Comparison of ENCODE assay signal across 8 cellular contexts in the genomic region with DNA sequence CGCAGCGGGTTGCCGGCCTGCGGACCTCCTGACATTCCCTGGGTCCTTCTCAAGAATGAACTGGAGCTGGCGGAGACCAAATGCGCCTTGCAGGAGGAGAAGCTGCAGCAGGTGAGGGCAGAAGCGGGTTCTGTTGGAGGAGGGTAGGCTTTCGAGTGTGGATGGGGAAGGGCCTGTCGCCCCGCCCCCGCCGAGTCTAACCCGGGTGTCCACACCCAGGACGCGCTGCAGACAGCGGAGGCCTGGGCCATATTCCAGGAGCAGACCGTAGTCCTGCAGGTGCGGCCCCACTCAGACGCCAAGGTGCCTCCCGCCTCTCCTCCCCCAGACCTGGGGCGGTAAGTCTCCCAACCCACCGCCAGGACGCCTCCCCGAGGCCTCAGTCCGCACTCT.
DNase-seq lines count a peak whose midpoint lies in the region; ATAC-seq and TF ChIP-seq lines count a peak whose summit lies in the region.
"Not testable (repeated sequence)": the region's sequence is repeated elsewhere in the genome, so short reads cannot be mapped to it uniquely, and the experiment has no call there.

No MANE protein-coding gene starts in this region.

- ATAC-seq in GM19397 (IDR thresholded peaks at IDR 0.05; ENCODE audit: unreplicated experiment) (peak; percentile 21), HG02763 (IDR thresholded peaks at IDR 0.05; ENCODE audit: unreplicated experiment) (peak; percentile 25), HG03575 (IDR thresholded peaks at IDR 0.05; ENCODE audit: extremely low read depth, insufficient number of reproducible peaks, low FRiP score, unreplicated experiment) (peak; percentile 6)

- H3K36me3 ChIP-seq in BLaER1: peaks cover 10% of the 10 kb centered on the region
- not testable (repeated sequence) for H3K36me3 ChIP-seq in kidney epithelial cell (ENCODE audit: control insufficient read depth, insufficient read depth, low read length)

- peak overlapping the region; percentile 92 for H3K4me3 Mint-ChIP-seq in chondrocyte (ENCODE audit: unreplicated experiment)

- H3K27ac ChIP-seq in BLaER1: not testable (repeated sequence)
- H3K27ac ChIP-seq in skin epidermis: peak overlapping the region in 2 of 21 experiments; percentile 53 to 66

- H4K20me1 ChIP-seq in BLaER1: peaks cover 21% of the 10 kb centered on the region; the same call in 1 of the 2 replicates

- not testable (repeated sequence) for H3K36me3 Mint-ChIP-seq in chondrocyte (ENCODE audit: low read depth)

- H3K27ac Mint-ChIP-seq in chondrocyte (ENCODE audit: unreplicated experiment): not testable (repeated sequence)

- not testable (repeated sequence) for H3K27me3 Mint-ChIP-seq in chondrocyte (ENCODE audit: low read depth)

- not testable (repeated sequence) for H3K4me1 Mint-ChIP-seq in chondrocyte (ENCODE audit: low read depth)

- peak overlapping the region; percentile 65 for H3K4me2 ChIP-seq in BLaER1

- H3K9me3 ChIP-seq in BLaER1: not testable (repeated sequence)

- peaks cover 26% of the 10 kb centered on the region for H3K27me3 ChIP-seq in BLaER1
- not testable (repeated sequence) for H3K27me3 ChIP-seq in kidney epithelial cell (ENCODE audit: control insufficient read depth, insufficient read depth, low read length)

- peak; percentile 32 for TF ChIP-seq CTCF in chondrocyte (IDR thresholded peaks at IDR 0.05)
- not testable (repeated sequence) for TF ChIP-seq CTCF in kidney epithelial cell (IDR thresholded peaks at IDR 0.05; ENCODE audit: insufficient read depth, low read length, poor library complexity, severe bottlenecking)

- DNase-seq in activated CD4-positive, alpha-beta T cell treated with anti-CD3 and anti-CD28 coated beads, Interleukin-2, amount 50 U/mL, for 24 hours (ENCODE audit: low read depth in 1 of 2, low spot score in 1 of 2): peak; percentile 22 to 28
- DNase-seq in chondrocyte (ENCODE audit: low spot score); kidney epithelial cell (ENCODE audit: low read depth): not testable (repeated sequence)

- peaks cover 25% of the 10 kb centered on the region for H3K4me1 ChIP-seq in BLaER1

- peak overlapping the region; percentile 55 for H3K4me3 ChIP-seq in BLaER1
- peak overlapping the region; percentile 22 for H3K4me3 ChIP-seq in kidney epithelial cell (ENCODE audit: low read depth, low read length)
- H3K4me3 ChIP-seq in skin epidermis: peak overlapping the region; percentile 28 to 50 (median 44)

- not testable (repeated sequence) for H3K9ac ChIP-seq in BLaER1

- not testable (repeated sequence) for H3K9me3 Mint-ChIP-seq in chondrocyte (ENCODE audit: low read depth)
